1 cellular context compared by ENCODE assay signal in the genomic region with DNA sequence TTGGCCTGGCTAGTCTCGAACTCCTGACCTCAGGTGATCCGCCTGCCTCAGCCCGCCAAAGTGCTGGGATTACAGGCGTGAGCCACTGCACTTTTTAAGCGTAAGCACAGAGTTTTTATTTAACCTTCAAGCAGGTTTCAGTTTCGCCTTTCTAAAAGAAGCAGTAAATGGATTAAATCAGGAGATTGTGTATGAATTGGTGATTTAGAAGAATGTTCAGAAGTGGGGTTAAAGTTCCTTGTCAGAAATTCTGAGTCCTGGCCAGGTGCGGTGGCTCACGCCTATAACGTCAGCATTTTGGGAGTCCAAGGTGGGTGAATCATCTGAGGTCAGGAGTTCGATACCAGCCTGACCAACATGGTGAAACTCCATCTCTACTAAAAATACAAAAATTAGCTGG.
TF ChIP-seq lines count a peak whose summit lies in the region.

No MANE protein-coding gene starts in this region.

TF ChIP-seq in SK-N-SH treated with all-trans-retinoic acid at 6 μM for 48 hours, 23 proteins besides CTCF, POLR2A, EP300 and RAD21 (continued from another document):
- TF ChIP-seq PPARA (CRISPR knock-in tag; IDR thresholded peaks at IDR 0.05; ENCODE audit: borderline replicate concordance), result no peak
- no peak for TF ChIP-seq ISL1 (CRISPR knock-in tag; IDR thresholded peaks at IDR 0.05)
- TF ChIP-seq ZFP30 (CRISPR knock-in tag; IDR thresholded peaks at IDR 0.05), result no peak
- no peak for TF ChIP-seq ARNTL (CRISPR knock-in tag; IDR thresholded peaks at IDR 0.05; ENCODE audit: borderline replicate concordance, low read depth)
- TF ChIP-seq TOX (CRISPR knock-in tag; IDR thresholded peaks at IDR 0.05; ENCODE audit: borderline replicate concordance), result no peak
- TF ChIP-seq OSR1 (CRISPR knock-in tag; IDR thresholded peaks at IDR 0.05), result no peak
- TF ChIP-seq, protein P1, sequence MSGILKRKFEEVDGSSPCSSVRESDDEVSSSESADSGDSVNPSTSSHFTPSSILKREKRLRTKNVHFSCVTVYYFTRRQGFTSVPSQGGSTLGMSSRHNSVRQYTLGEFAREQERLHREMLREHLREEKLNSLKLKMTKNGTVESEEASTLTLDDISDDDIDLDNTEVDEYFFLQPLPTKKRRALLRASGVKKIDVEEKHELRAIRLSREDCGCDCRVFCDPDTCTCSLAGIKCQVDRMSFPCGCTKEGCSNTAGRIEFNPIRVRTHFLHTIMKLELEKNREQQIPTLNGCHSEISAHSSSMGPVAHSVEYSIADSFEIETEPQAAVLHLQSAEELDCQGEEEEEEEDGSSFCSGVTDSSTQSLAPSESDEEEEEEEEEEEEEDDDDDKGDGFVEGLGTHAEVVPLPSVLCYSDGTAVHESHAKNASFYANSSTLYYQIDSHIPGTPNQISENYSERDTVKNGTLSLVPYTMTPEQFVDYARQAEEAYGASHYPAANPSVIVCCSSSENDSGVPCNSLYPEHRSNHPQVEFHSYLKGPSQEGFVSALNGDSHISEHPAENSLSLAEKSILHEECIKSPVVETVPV (CRISPR knock-in tag; IDR thresholded peaks at IDR 0.05), result no peak
- TF ChIP-seq, protein P2, sequence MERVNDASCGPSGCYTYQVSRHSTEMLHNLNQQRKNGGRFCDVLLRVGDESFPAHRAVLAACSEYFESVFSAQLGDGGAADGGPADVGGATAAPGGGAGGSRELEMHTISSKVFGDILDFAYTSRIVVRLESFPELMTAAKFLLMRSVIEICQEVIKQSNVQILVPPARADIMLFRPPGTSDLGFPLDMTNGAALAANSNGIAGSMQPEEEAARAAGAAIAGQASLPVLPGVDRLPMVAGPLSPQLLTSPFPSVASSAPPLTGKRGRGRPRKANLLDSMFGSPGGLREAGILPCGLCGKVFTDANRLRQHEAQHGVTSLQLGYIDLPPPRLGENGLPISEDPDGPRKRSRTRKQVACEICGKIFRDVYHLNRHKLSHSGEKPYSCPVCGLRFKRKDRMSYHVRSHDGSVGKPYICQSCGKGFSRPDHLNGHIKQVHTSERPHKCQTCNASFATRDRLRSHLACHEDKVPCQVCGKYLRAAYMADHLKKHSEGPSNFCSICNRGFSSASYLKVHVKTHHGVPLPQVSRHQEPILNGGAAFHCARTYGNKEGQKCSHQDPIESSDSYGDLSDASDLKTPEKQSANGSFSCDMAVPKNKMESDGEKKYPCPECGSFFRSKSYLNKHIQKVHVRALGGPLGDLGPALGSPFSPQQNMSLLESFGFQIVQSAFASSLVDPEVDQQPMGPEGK (CRISPR knock-in tag; IDR thresholded peaks at IDR 0.05; ENCODE audit: borderline replicate concordance), result no peak
